Comparison of ENCODE assay signal across 7 cellular contexts in genomic region chr7:70947181-70947580, GRCh38.
"Had no signal": no experiment of that assay in that cellular context is flagged by ENCODE, and none has a peak within 500 bp of the region (broad histone marks: within the 10 kb centered on the region; RNA-seq: fewer than 3 reads in every experiment).

No MANE protein-coding gene starts in this region.

- H3K27ac ChIP-seq: GM23248 had no signal

- DNase-seq: GM23248, GOT3, H7, HFFc6, IMR-90 had no signal

- H3K4me3 ChIP-seq: GM23248, HAP-1 had no signal

- ATAC-seq: HCT116 had no signal

- H3K36me3 ChIP-seq: HAP-1 had no signal

- H3K9ac ChIP-seq: GM23248 had no signal

- H3K4me1 ChIP-seq: HAP-1 had no signal

- H3K9me3 ChIP-seq: HAP-1 had no signal

- H3K4me3 Mint-ChIP-seq: HFFc6 had no signal

- H3K27ac Mint-ChIP-seq: HFFc6 had no signal
